ENCODE assay signal across 8 cellular contexts in the genomic region with DNA sequence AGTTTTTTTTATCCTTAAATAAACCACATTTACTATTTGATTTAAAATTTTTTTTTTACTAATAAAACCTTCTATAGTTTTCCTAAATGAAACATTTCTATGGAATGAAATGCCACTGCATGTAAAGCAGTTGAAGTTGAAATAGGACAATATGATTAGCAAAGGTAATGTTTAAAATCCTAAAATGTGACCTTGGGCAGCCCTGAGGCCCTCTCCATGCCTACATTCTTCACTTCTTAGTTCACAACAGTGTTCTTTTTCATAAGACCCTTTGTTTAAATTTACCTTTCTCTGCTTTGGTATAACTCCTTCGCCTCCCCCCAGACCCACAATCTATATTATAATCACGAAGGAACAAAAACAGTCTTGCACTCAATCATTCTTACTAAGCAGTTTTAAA.
A peak's percentile ranks its signal among the peaks of the same experiment; 100 is the strongest.
DNase-seq lines count a peak whose midpoint lies in the region; ATAC-seq and FAIRE-seq lines count a peak whose summit lies in the region.

No MANE protein-coding gene starts in this region.

- peak; percentile 78 for FAIRE-seq in small intestine (lab: Jason Lieb, UNC)

- peak overlapping the region; percentile 55; the same call in 1 of the 2 replicates for H3K4me3 ChIP-seq in HUES48 (ENCODE audit: low read depth, low read length)
- peak overlapping the region; percentile 95 for H3K4me3 ChIP-seq in right cardiac atrium (ENCODE audit: low read length)
- H3K4me3 ChIP-seq in small intestine (ENCODE audit: low read depth in 1 of 2, low read length in 2 of 2): peak overlapping the region in 1 of 2 donors; percentile 67

- H3K27ac Mint-ChIP-seq in activated naive CD8-positive, alpha-beta T cell: no peak overlapping the region

- ATAC-seq in right cardiac atrium (no peak), GM21737 (IDR thresholded peaks at IDR 0.05; ENCODE audit: unreplicated experiment) (no peak), GM19395 (IDR thresholded peaks at IDR 0.05; ENCODE audit: unreplicated experiment) (no peak)

- 39% methylated on average over 2 of the region's 2 CpGs for WGBS in right cardiac atrium
- 18 to 39% (median 35%) methylated on average over 2 of the region's 2 CpGs for WGBS in small intestine, 3 donors

- H3K4me3 Mint-ChIP-seq in activated naive CD8-positive, alpha-beta T cell: peak overlapping the region; percentile 92

- H3K36me3 ChIP-seq in HUES48 (ENCODE audit: control insufficient read depth, insufficient read depth, low read length) (no peaks in the 10 kb centered on the region), small intestine (ENCODE audit: control insufficient read depth in 2 of 2, insufficient read depth in 2 of 2, low read length in 2 of 2) (no peaks in the 10 kb centered on the region)

- peaks cover 38% of the 10 kb centered on the region for H3K4me1 Mint-ChIP-seq in activated naive CD8-positive, alpha-beta T cell (ENCODE audit: low read depth)

- no peak overlapping the region for H3K9ac ChIP-seq in HUES48 (ENCODE audit: low read depth, low read length)

- no peaks in the 10 kb centered on the region for H3K9me3 Mint-ChIP-seq in activated naive CD8-positive, alpha-beta T cell (ENCODE audit: low read depth)

- DNase-seq in right cardiac atrium (no peak), small intestine (no peak), head of caudate nucleus (no peak), NCI-H2196 (lab: John Stamatoyannopoulos, UW; ENCODE audit: unreplicated experiment) (no peak)

- intact Hi-C loops in right cardiac atrium (cut with DNase I) (no loop called here), head of caudate nucleus (cut with DNase I) (no loop called here)

- H3K27ac ChIP-seq in HUES48 (ENCODE audit: low read depth, low read length): peak overlapping the region; percentile 95
- no peak overlapping the region for H3K27ac ChIP-seq in right cardiac atrium (ENCODE audit: low read length)
- peak overlapping the region in 1 of 2 donors; percentile 71 for H3K27ac ChIP-seq in small intestine (ENCODE audit: low read depth in 1 of 2, low read length in 1 of 2)

- H3K27me3 Mint-ChIP-seq in activated naive CD8-positive, alpha-beta T cell: no peaks in the 10 kb centered on the region

- no peaks in the 10 kb centered on the region for H3K36me3 Mint-ChIP-seq in activated naive CD8-positive, alpha-beta T cell

- H3K27me3 ChIP-seq in HUES48 (ENCODE audit: control insufficient read depth, insufficient read depth, low read length) (no peaks in the 10 kb centered on the region), right cardiac atrium (ENCODE audit: control insufficient read depth, insufficient read depth) (no peaks in the 10 kb centered on the region), small intestine (ENCODE audit: control insufficient read depth in 2 of 2, insufficient read depth in 2 of 2, low read length in 2 of 2) (no peaks in the 10 kb centered on the region)

- peaks cover 30% of the 10 kb centered on the region for H3K4me1 ChIP-seq in HUES48 (ENCODE audit: control insufficient read depth, insufficient read depth, low read length)
- H3K4me1 ChIP-seq in right cardiac atrium (ENCODE audit: control insufficient read depth, insufficient read depth, low read length): peaks cover 6% of the 10 kb centered on the region
- H3K4me1 ChIP-seq in small intestine (ENCODE audit: control insufficient read depth in 2 of 2, insufficient read depth in 1 of 2, low read depth in 1 of 2, low read length in 1 of 2): peaks cover 0 to 10% of the 10 kb centered on the region in 2 donors

- no peaks in the 10 kb centered on the region for H3K9me3 ChIP-seq in HUES48 (ENCODE audit: control insufficient read depth, insufficient read depth, low read length)
- no peaks in the 10 kb centered on the region for H3K9me3 ChIP-seq in right cardiac atrium (ENCODE audit: control insufficient read depth, low read length)
- H3K9me3 ChIP-seq in small intestine (ENCODE audit: control insufficient read depth, low read depth): no peaks in the 10 kb centered on the region
